22 cellular contexts compared by ENCODE assay signal in genomic region chr2:132429351-132429750, GRCh38.
"Had no signal": no experiment of that assay in that cellular context is flagged by ENCODE, and none has a peak within 500 bp of the region (broad histone marks: within the 10 kb centered on the region; RNA-seq: fewer than 3 reads in every experiment).

No MANE protein-coding gene starts in this region.

- ATAC-seq: HepG2 had no signal

- H3K4me3 ChIP-seq: MG63 had no signal

- H3K36me3 ChIP-seq: MG63 had no signal

- DNase-seq: IMR-90, Karpas-422, KG1, MG63, NCI-H1092, NCI-H1105 treated with DMSO at 0.1 percent for 48 hours, NCI-H1417 treated with DMSO at 0.1 percent for 48 hours, NCI-H146, NCI-H1694 treated with DMSO at 0.1 percent for 48 hours, NCI-H1930, NCI-H2081, NCI-H2107, NCI-H2227 treated with DMSO at 0.1 percent for 48 hours, NCI-H446, NCI-H510A, NCI-H524 treated with DMSO at 0.1 percent for 48 hours, NCI-H69, NCI-H774, RPMI8226, SHP77 had no signal

- FAIRE-seq: HepG2, RCC 7860 had no signal

- H3K27me3 ChIP-seq: MG63 had no signal
